1 cellular context compared by ENCODE assay signal in the genomic region with DNA sequence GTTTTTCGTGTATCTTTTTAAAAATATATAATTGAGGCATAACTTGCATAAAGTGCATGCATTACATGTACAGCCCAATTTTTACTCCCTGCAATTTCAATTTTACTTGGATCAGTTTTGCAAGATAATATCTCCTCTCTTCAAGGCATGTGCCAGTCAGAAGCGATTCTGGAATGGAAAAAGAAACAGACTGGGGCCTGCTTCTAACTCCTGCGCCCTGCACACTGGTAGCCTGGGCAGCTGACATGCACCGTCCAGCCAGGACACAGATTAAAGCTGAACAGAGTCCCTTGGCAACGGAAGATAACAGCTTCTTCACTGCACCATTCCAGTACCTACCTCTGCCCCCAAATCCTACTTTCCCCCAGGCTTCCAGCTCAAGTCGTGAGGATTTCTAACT.
TF ChIP-seq lines count a peak whose summit lies in the region.

No MANE protein-coding gene starts in this region.

TF ChIP-seq in SK-N-SH, 30 proteins besides CTCF, POLR2A, EP300 and RAD21:
- peak; percentile 70; the same call in 1 of the 2 replicates for TF ChIP-seq MXI1 (IDR thresholded peaks at IDR 0.05; ENCODE audit: low read depth, low read length)
- TF ChIP-seq, protein P1, sequence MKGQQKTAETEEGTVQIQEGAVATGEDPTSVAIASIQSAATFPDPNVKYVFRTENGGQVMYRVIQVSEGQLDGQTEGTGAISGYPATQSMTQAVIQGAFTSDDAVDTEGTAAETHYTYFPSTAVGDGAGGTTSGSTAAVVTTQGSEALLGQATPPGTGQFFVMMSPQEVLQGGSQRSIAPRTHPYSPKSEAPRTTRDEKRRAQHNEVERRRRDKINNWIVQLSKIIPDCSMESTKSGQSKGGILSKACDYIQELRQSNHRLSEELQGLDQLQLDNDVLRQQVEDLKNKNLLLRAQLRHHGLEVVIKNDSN (IDR thresholded peaks at IDR 0.05; ENCODE audit: borderline replicate concordance, low read depth), result no peak
- TF ChIP-seq CHD2 (IDR thresholded peaks at IDR 0.05; ENCODE audit: low read length, partially characterized antibody), result peak; percentile 24
- TF ChIP-seq, protein P2, sequence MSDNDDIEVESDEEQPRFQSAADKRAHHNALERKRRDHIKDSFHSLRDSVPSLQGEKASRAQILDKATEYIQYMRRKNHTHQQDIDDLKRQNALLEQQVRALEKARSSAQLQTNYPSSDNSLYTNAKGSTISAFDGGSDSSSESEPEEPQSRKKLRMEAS (IDR thresholded peaks at IDR 0.05; ENCODE audit: low read depth), result no peak
- TF ChIP-seq MEF2A (IDR thresholded peaks at IDR 0.05; ENCODE audit: borderline replicate concordance, low read depth), result no peak
- TF ChIP-seq TAF1 (IDR thresholded peaks at IDR 0.05; ENCODE audit: borderline replicate concordance, low read depth, low read length), result no peak
- TF ChIP-seq GATA2 (CRISPR knock-in tag; IDR thresholded peaks at IDR 0.05), result peak; percentile 83
- no peak for TF ChIP-seq FOXM1 (IDR thresholded peaks at IDR 0.05; ENCODE audit: low read depth)
- no peak for TF ChIP-seq FOXJ3 (CRISPR knock-in tag; IDR thresholded peaks at IDR 0.05)
- TF ChIP-seq SIN3A (IDR thresholded peaks at IDR 0.05; ENCODE audit: borderline replicate concordance, low read depth, low read length), result no peak
- peak; percentile 83 for TF ChIP-seq RCOR1 (IDR thresholded peaks at IDR 0.05; ENCODE audit: low read length)
- no peak; the same call in 1 of the 2 replicates for TF ChIP-seq SMC3 (IDR thresholded peaks at IDR 0.05; ENCODE audit: low read depth, low read length)
- no peak for TF ChIP-seq IRF3 (IDR thresholded peaks at IDR 0.05; ENCODE audit: low read depth, low read length)
